1 cellular context compared by ENCODE assay signal in the genomic region with DNA sequence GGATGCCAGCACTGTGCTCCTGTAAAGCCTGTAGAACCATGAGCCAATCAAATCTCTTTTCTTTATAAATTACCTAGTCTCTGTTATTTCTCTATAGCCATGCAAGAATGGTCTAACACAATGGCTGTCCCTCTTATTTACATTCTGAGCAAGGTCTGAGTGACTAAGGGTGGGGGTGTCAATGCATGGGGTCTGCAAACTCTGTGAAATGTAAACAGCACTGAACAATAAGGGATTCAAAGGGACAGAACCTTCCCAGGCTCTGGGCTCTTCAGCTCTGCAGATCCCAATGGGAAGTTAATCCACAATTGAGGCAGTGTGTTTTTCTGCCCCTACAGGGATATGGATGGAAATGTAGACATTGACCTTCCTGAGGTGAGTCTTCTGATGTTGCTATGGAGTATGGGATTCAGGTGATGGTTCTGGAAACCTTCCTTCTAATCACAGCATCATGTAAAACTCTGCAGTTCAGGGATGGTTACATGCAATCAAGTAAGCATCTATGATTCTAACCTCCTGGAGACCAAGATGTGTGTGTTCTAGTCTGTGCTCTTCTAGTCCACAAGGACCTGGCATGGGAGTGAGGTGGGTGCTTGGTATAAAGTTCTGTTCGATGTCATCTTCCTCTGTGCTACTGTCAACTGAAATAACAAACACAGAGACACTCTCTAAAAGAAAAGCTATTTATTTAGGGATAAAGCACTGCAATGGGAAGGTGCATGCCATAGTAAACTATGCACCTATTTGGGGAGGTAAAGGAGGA.
A peak's percentile ranks its signal among the peaks of the same experiment; 100 is the strongest.
TF ChIP-seq lines count a peak whose summit lies in the region.

No MANE protein-coding gene starts in this region.

TF ChIP-seq in HepG2, 621 proteins besides CTCF, POLR2A, EP300 and RAD21 (continued from another document and continues in another):
- TF ChIP-seq, protein P1, sequence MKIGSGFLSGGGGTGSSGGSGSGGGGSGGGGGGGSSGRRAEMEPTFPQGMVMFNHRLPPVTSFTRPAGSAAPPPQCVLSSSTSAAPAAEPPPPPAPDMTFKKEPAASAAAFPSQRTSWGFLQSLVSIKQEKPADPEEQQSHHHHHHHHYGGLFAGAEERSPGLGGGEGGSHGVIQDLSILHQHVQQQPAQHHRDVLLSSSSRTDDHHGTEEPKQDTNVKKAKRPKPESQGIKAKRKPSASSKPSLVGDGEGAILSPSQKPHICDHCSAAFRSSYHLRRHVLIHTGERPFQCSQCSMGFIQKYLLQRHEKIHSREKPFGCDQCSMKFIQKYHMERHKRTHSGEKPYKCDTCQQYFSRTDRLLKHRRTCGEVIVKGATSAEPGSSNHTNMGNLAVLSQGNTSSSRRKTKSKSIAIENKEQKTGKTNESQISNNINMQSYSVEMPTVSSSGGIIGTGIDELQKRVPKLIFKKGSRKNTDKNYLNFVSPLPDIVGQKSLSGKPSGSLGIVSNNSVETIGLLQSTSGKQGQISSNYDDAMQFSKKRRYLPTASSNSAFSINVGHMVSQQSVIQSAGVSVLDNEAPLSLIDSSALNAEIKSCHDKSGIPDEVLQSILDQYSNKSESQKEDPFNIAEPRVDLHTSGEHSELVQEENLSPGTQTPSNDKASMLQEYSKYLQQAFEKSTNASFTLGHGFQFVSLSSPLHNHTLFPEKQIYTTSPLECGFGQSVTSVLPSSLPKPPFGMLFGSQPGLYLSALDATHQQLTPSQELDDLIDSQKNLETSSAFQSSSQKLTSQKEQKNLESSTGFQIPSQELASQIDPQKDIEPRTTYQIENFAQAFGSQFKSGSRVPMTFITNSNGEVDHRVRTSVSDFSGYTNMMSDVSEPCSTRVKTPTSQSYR (CRISPR knock-in tag; IDR thresholded peaks at IDR 0.05; ENCODE audit: borderline replicate concordance): peak; percentile 74
- TF ChIP-seq ZSCAN29 (CRISPR knock-in tag; conservative IDR thresholded peaks at IDR 0.05) (no peak), SSRP1 (CRISPR knock-in tag; IDR thresholded peaks at IDR 0.05) (0 out of 2 replicates have a peak, but pooled peaks have one; percentile 26), TCF7 (IDR thresholded peaks at IDR 0.05; ENCODE audit: low read depth) (no peak), KDM5B (CRISPR knock-in tag; IDR thresholded peaks at IDR 0.05; ENCODE audit: borderline replicate concordance) (no peak), THAP11 (CRISPR knock-in tag; IDR thresholded peaks at IDR 0.05) (no peak), ZFX (CRISPR knock-in tag; IDR thresholded peaks at IDR 0.05; ENCODE audit: low read depth) (no peak; the same call in 1 of the 2 replicates), SAFB2 (CRISPR knock-in tag; IDR thresholded peaks at IDR 0.05; ENCODE audit: borderline replicate concordance, low read depth) (no peak), ZBTB20 (CRISPR knock-in tag; IDR thresholded peaks at IDR 0.05; ENCODE audit: borderline replicate concordance, low read depth) (no peak), NFYB (CRISPR knock-in tag; IDR thresholded peaks at IDR 0.05) (no peak), NR2F2 (IDR thresholded peaks at IDR 0.05; ENCODE audit: borderline replicate concordance, low read depth) (no peak), ZNF720 (CRISPR knock-in tag; IDR thresholded peaks at IDR 0.05) (no peak), ZHX1 (CRISPR knock-in tag; IDR thresholded peaks at IDR 0.05; ENCODE audit: low read depth) (no peak), JUN (CRISPR knock-in tag; IDR thresholded peaks at IDR 0.05) (0 out of 2 replicates have a peak, but pooled peaks have one; percentile 26), ZBED4 (CRISPR knock-in tag; IDR thresholded peaks at IDR 0.05; ENCODE audit: borderline replicate concordance) (no peak), TRIM24 (CRISPR knock-in tag; IDR thresholded peaks at IDR 0.05) (no peak), ZNF567 (CRISPR knock-in tag; IDR thresholded peaks at IDR 0.05; ENCODE audit: borderline replicate concordance) (no peak), MTF2 (CRISPR knock-in tag; IDR thresholded peaks at IDR 0.05; ENCODE audit: borderline replicate concordance) (no peak), HNF1A (IDR thresholded peaks at IDR 0.05; ENCODE audit: low read depth) (no peak), HNF1A (CRISPR knock-in tag; IDR thresholded peaks at IDR 0.05; ENCODE audit: borderline replicate concordance) (0 out of 2 replicates have a peak, but pooled peaks have one; percentile 28), ZNF451 (CRISPR knock-in tag; IDR thresholded peaks at IDR 0.05) (no peak), ZNF260 (CRISPR knock-in tag; IDR thresholded peaks at IDR 0.05; ENCODE audit: borderline replicate concordance, low read depth) (no peak), ZMAT5 (CRISPR knock-in tag; IDR thresholded peaks at IDR 0.05; ENCODE audit: borderline replicate concordance, low read depth) (no peak), ZNF468 (CRISPR knock-in tag; IDR thresholded peaks at IDR 0.05) (no peak), ZNF430 (CRISPR knock-in tag; IDR thresholded peaks at IDR 0.05) (no peak), FOXK2 (IDR thresholded peaks at IDR 0.05) (peak; percentile 67; the same call in 1 of the 2 replicates), TFDP2 (CRISPR knock-in tag; IDR thresholded peaks at IDR 0.05) (no peak), ZNF879 (CRISPR knock-in tag; IDR thresholded peaks at IDR 0.05) (no peak), ZBTB7B (CRISPR knock-in tag; IDR thresholded peaks at IDR 0.05) (peak; percentile 58; the same call in 1 of the 2 replicates), TEAD3 (CRISPR knock-in tag; optimal IDR thresholded peaks at IDR 0.05; ENCODE audit: borderline replicate concordance) (peak; percentile 30), MTF1 (CRISPR knock-in tag; IDR thresholded peaks at IDR 0.05) (no peak), GATAD2A (CRISPR knock-in tag; IDR thresholded peaks at IDR 0.05) (peak; percentile 61; the same call in 1 of the 2 replicates), DR1 (CRISPR knock-in tag; IDR thresholded peaks at IDR 0.05) (no peak), ZNF781 (CRISPR knock-in tag; IDR thresholded peaks at IDR 0.05; ENCODE audit: borderline replicate concordance, not compliant biosample characterization) (no peak), ZNF263 (CRISPR knock-in tag; IDR thresholded peaks at IDR 0.05) (no peak)
- TF ChIP-seq, protein P2, sequence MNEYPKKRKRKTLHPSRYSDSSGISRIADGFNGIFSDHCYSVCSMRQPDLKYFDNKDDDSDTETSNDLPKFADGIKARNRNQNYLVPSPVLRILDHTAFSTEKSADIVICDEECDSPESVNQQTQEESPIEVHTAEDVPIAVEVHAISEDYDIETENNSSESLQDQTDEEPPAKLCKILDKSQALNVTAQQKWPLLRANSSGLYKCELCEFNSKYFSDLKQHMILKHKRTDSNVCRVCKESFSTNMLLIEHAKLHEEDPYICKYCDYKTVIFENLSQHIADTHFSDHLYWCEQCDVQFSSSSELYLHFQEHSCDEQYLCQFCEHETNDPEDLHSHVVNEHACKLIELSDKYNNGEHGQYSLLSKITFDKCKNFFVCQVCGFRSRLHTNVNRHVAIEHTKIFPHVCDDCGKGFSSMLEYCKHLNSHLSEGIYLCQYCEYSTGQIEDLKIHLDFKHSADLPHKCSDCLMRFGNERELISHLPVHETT (CRISPR knock-in tag; conservative IDR thresholded peaks at IDR 0.05): no peak
- TF ChIP-seq, protein P3, sequence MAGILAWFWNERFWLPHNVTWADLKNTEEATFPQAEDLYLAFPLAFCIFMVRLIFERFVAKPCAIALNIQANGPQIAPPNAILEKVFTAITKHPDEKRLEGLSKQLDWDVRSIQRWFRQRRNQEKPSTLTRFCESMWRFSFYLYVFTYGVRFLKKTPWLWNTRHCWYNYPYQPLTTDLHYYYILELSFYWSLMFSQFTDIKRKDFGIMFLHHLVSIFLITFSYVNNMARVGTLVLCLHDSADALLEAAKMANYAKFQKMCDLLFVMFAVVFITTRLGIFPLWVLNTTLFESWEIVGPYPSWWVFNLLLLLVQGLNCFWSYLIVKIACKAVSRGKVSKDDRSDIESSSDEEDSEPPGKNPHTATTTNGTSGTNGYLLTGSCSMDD (CRISPR knock-in tag; IDR thresholded peaks at IDR 0.05): no peak
- TF ChIP-seq, protein P4, sequence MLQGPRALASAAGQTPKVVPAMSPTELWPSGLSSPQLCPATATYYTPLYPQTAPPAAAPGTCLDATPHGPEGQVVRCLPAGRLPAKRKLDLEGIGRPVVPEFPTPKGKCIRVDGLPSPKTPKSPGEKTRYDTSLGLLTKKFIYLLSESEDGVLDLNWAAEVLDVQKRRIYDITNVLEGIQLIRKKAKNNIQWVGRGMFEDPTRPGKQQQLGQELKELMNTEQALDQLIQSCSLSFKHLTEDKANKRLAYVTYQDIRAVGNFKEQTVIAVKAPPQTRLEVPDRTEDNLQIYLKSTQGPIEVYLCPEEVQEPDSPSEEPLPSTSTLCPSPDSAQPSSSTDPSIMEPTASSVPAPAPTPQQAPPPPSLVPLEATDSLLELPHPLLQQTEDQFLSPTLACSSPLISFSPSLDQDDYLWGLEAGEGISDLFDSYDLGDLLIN (CRISPR knock-in tag; IDR thresholded peaks at IDR 0.05; ENCODE audit: borderline replicate concordance): no peak
